ENCODE assay signal across 19 cellular contexts in genomic region chr2:168661404-168661869, GRCh38.
DNase-seq lines count a peak whose midpoint lies in the region; ATAC-seq lines count a peak whose summit lies in the region.
"Had no signal": no experiment of that assay in that cellular context is flagged by ENCODE, and none has a peak within 500 bp of the region (broad histone marks: within the 10 kb centered on the region; RNA-seq: fewer than 3 reads in every experiment).

No MANE protein-coding gene starts in this region.

- DNase-seq in ELF-1 (ENCODE audit: low read depth, low spot score) (peak; percentile 32), NCI-H128 (lab: John Stamatoyannopoulos, UW; ENCODE audit: unreplicated experiment) (peak; percentile 43), SK-N-MC (ENCODE audit: low read depth, low spot score) (peak; percentile 12), GDM1 (lab: John Stamatoyannopoulos, UW) (no peak), SW 1271 (lab: John Stamatoyannopoulos, UW) (no peak), NCI-H1105 (lab: John Stamatoyannopoulos, UW) (no peak)
- DNase-seq: amygdala; KBM-7; kidney; NCI-H2029; OCI-M1; spleen; stimulated activated naive CD8-positive, alpha-beta T cell treated with anti-CD3 and anti-CD28 coated beads, Interleukin-15, Interleukin-2, amounts not matched to agents 100 U/mL and 50 U/mL, for 24 hours had no signal

- no peak for ATAC-seq in HG02852 (IDR thresholded peaks at IDR 0.05; ENCODE audit: unreplicated experiment)
- ATAC-seq: HCT116; stimulated activated naive CD8-positive, alpha-beta T cell treated with anti-CD3 and anti-CD28 coated beads, Interleukin-15, Interleukin-2, amounts not matched to agents 100 U/mL and 50 U/mL, for 24 hours had no signal

- WGBS in mesodermal cell (ENCODE audit: insufficient coverage in 2 of 2), 2 experiments: 18 to 20% methylated on average over 1 to 2 of the region's 4 CpGs

- H3K9me3 ChIP-seq in SK-N-MC (ENCODE audit: low read depth, low read length) (no peaks in the 10 kb centered on the region), mesodermal cell (ENCODE audit: control insufficient read depth, low read length) (no peaks in the 10 kb centered on the region)
- H3K9me3 ChIP-seq: spleen had no signal

- peaks cover 36% of the 10 kb centered on the region for H3K4me1 ChIP-seq in mesodermal cell (ENCODE audit: control insufficient read depth, insufficient read depth, low read length, poor library complexity, severe bottlenecking)
- H3K4me1 ChIP-seq: parathyroid adenoma, spleen had no signal

- no peak overlapping the region for H3K9ac ChIP-seq in SK-N-MC (ENCODE audit: insufficient read length)
- H3K9ac ChIP-seq: parathyroid adenoma had no signal

- H3K27ac ChIP-seq in SK-N-MC: no peak overlapping the region
- peak overlapping the region; percentile 54 for H3K27ac ChIP-seq in mesodermal cell (ENCODE audit: low read depth, low read length, severe bottlenecking)
- H3K27ac ChIP-seq: coronary artery, epithelial cell of prostate, parathyroid adenoma, spleen had no signal

- H3K4me3 ChIP-seq in SK-N-MC (peak overlapping the region; percentile 44; the same call in 1 of the 2 replicates), mesodermal cell (ENCODE audit: extremely low read depth, insufficient read depth, low read length, poor library complexity, severe bottlenecking) (no peak overlapping the region)
- H3K4me3 ChIP-seq: coronary artery, spleen had no signal

- H3K36me3 ChIP-seq in SK-N-MC (ENCODE audit: insufficient read depth, low read length) (no peaks in the 10 kb centered on the region), mesodermal cell (ENCODE audit: control insufficient read depth, insufficient read depth, low read length) (no peaks in the 10 kb centered on the region)
- H3K36me3 ChIP-seq: spleen had no signal

Comparison
In these comparisons a context has a peak if more than half of its experiments do, and no peak if none do; other contexts are left out.
1. DNase-seq: peak in ELF-1 (single experiment), NCI-H128 (single experiment) and SK-N-MC (single experiment); none in GDM1 (single experiment), SW 1271 (0 of 2) and NCI-H1105 (single experiment).